Comparison of ENCODE assay signal across 1 cellular context in genomic region chr6:39824030-39824926, GRCh38.
TF ChIP-seq lines count a peak whose summit lies in the region.

No MANE protein-coding gene starts in this region.

TF ChIP-seq in IMR-90, 13 proteins besides CTCF, POLR2A, EP300 and RAD21:
- no peak for TF ChIP-seq MAFK (IDR thresholded peaks at IDR 0.05; ENCODE audit: low read depth, low read length)
- TF ChIP-seq CHD1 (IDR thresholded peaks at IDR 0.05; ENCODE audit: low read depth, low read length) = no peak
- no peak for TF ChIP-seq SMC3 (IDR thresholded peaks at IDR 0.05; ENCODE audit: low read depth, low read length)
- no peak for TF ChIP-seq CEBPB (IDR thresholded peaks at IDR 0.05; ENCODE audit: low read depth, low read length)
- no peak for TF ChIP-seq USF2 (IDR thresholded peaks at IDR 0.05; ENCODE audit: low read depth, low read length)
- TF ChIP-seq RCOR1 (IDR thresholded peaks at IDR 0.05; ENCODE audit: insufficient replicate concordance, low read length) = no peak
- TF ChIP-seq ELK1 (IDR thresholded peaks at IDR 0.05; ENCODE audit: borderline replicate concordance, low read depth, low read length) = no peak
- no peak for TF ChIP-seq FOS (IDR thresholded peaks at IDR 0.05; ENCODE audit: low read depth, low read length)
- TF ChIP-seq RFX5 (IDR thresholded peaks at IDR 0.05; ENCODE audit: low read depth, low read length) = no peak
- no peak for TF ChIP-seq MAZ (IDR thresholded peaks at IDR 0.05; ENCODE audit: borderline replicate concordance, low read depth, low read length)
- TF ChIP-seq MXI1 (IDR thresholded peaks at IDR 0.05; ENCODE audit: borderline replicate concordance, low read depth, low read length) = no peak
- TF ChIP-seq NFE2L2 (IDR thresholded peaks at IDR 0.05; ENCODE audit: low read depth, low read length) = no peak
